Comparison of ENCODE assay signal across 14 cellular contexts in genomic region chr17:3907483-3908216, GRCh38. TPM values are rescaled to one million over a fixed set of nuclear protein-coding genes. Genes with fewer than 3 reads are reported as not detected.
DNase-seq lines count a peak whose midpoint lies in the region; ATAC-seq and TF ChIP-seq lines count a peak whose summit lies in the region.
"Had no signal": no experiment of that assay in that cellular context is flagged by ENCODE, and none has a peak within 500 bp of the region (broad histone marks: within the 10 kb centered on the region; RNA-seq: fewer than 3 reads in every experiment).

No MANE protein-coding gene starts in this region.

- H3K36me3 Mint-ChIP-seq in stimulated activated effector memory CD8-positive, alpha-beta T cell treated with anti-CD3 and anti-CD28 coated beads, Interleukin-12 subunit alpha, Interleukin-12 subunit beta, amount 100 ng/mL, for 72 hours = no peaks in the 10 kb centered on the region
- H3K36me3 Mint-ChIP-seq: natural killer cell treated with Interleukin-12 subunit alpha and Interleukin-12 subunit beta and Interleukin-15 and Interleukin-18, amount 100 ng/mL, for 72 hours had no signal

- H3K4me3 Mint-ChIP-seq in stimulated activated effector memory CD8-positive, alpha-beta T cell treated with anti-CD3 and anti-CD28 coated beads, Interleukin-12 subunit alpha, Interleukin-12 subunit beta, amount 100 ng/mL, for 72 hours = no peak overlapping the region
- H3K4me3 Mint-ChIP-seq: activated CD4-positive, alpha-beta T cell treated with anti-CD3 and anti-CD28 coated beads, Interleukin-2, amount 10 ng/mL, durations not matched to agents 24 days and 14 days; natural killer cell treated with Interleukin-12 subunit alpha and Interleukin-12 subunit beta and Interleukin-15 and Interleukin-18, amount 100 ng/mL, for 72 hours had no signal

- H2AFZ ChIP-seq in OCI-LY7 (ENCODE audit: low read length) = no peak overlapping the region

- H3K4me1 ChIP-seq in OCI-LY7 (ENCODE audit: insufficient read depth, low read length, poor library complexity, severe bottlenecking) = peaks cover 30% of the 10 kb centered on the region

- no peaks in the 10 kb centered on the region for H3K36me3 ChIP-seq in OCI-LY7 (ENCODE audit: insufficient read depth, low read length)
- H3K36me3 ChIP-seq: gastroesophageal sphincter had no signal

- no peak overlapping the region for H3K27ac ChIP-seq in OCI-LY7 (ENCODE audit: low read depth, low read length, poor library complexity, severe bottlenecking)
- H3K27ac ChIP-seq: gastroesophageal sphincter had no signal

- ATAC-seq in stimulated activated effector memory CD8-positive, alpha-beta T cell treated with anti-CD3 and anti-CD28 coated beads, Interleukin-12 subunit alpha, Interleukin-12 subunit beta, amount 100 ng/mL, for 72 hours = no peak
- ATAC-seq in GM21786 (IDR thresholded peaks at IDR 0.05; ENCODE audit: unreplicated experiment) = no peak
- ATAC-seq in GM18520 (IDR thresholded peaks at IDR 0.05; ENCODE audit: unreplicated experiment) = no peak
- ATAC-seq: gastroesophageal sphincter; natural killer cell treated with Interleukin-12 subunit alpha and Interleukin-12 subunit beta and Interleukin-15 and Interleukin-18, amount 100 ng/mL, for 72 hours had no signal

- peak overlapping the region; percentile 48 for H3K27ac Mint-ChIP-seq in stimulated activated effector memory CD8-positive, alpha-beta T cell treated with anti-CD3 and anti-CD28 coated beads, Interleukin-12 subunit alpha, Interleukin-12 subunit beta, amount 100 ng/mL, for 72 hours
- H3K27ac Mint-ChIP-seq: activated CD4-positive, alpha-beta T cell treated with anti-CD3 and anti-CD28 coated beads, Interleukin-2, amount 10 ng/mL, durations not matched to agents 24 days and 14 days; natural killer cell treated with Interleukin-12 subunit alpha and Interleukin-12 subunit beta and Interleukin-15 and Interleukin-18, amount 100 ng/mL, for 72 hours had no signal

- H3K4me1 Mint-ChIP-seq in stimulated activated effector memory CD8-positive, alpha-beta T cell treated with anti-CD3 and anti-CD28 coated beads, Interleukin-12 subunit alpha, Interleukin-12 subunit beta, amount 100 ng/mL, for 72 hours = peaks cover 24% of the 10 kb centered on the region

- H3K4me2 ChIP-seq in OCI-LY7 (ENCODE audit: low read length) = no peak overlapping the region

- H3K4me3 ChIP-seq in OCI-LY7 (ENCODE audit: low read depth, low read length, poor library complexity, severe bottlenecking) (no peak overlapping the region), fibroblast of pulmonary artery (replicated peaks; ENCODE audit: low read depth, low read length) (no peak overlapping the region)
- H3K4me3 ChIP-seq: gastroesophageal sphincter had no signal

- intact Hi-C loops in OCI-LY7 (cut with micrococcal nuclease; ENCODE audit: unreplicated experiment) = loop anchor here (1.0 to 2.0 kb wide), 2 partner anchors 44 to 171 kb away; no protein-coding TSS in a partner anchor

- H3K9me3 ChIP-seq in OCI-LY7 (ENCODE audit: low read length) = no peaks in the 10 kb centered on the region
- H3K9me3 ChIP-seq: gastroesophageal sphincter had no signal

- TF ChIP-seq CTCF in OCI-LY7 (conservative IDR thresholded peaks at IDR 0.05; ENCODE audit: low read length) (peak; percentile 59), fibroblast of pulmonary artery (IDR thresholded peaks at IDR 0.05; ENCODE audit: low read length, missing control alignments) (peak; percentile 12)

- H3K9me3 Mint-ChIP-seq in stimulated activated effector memory CD8-positive, alpha-beta T cell treated with anti-CD3 and anti-CD28 coated beads, Interleukin-12 subunit alpha, Interleukin-12 subunit beta, amount 100 ng/mL, for 72 hours = no peaks in the 10 kb centered on the region
- H3K9me3 Mint-ChIP-seq: activated CD4-positive, alpha-beta T cell treated with anti-CD3 and anti-CD28 coated beads, Interleukin-2, amount 10 ng/mL, durations not matched to agents 24 days and 14 days; natural killer cell treated with Interleukin-12 subunit alpha and Interleukin-12 subunit beta and Interleukin-15 and Interleukin-18, amount 100 ng/mL, for 72 hours had no signal

- CTCF ChIA-PET in OCI-LY7 (lab: Charles Lee; ENCODE audit: unreplicated experiment) = interaction anchor here (0.5 kb wide), 1 partner anchor 106 kb away, joined by 3 read pairs; no protein-coding TSS in a partner anchor

- no peaks in the 10 kb centered on the region for H3K79me2 ChIP-seq in OCI-LY7 (ENCODE audit: insufficient read depth, low read depth, low read length)

- H4K20me1 ChIP-seq in OCI-LY7 (ENCODE audit: insufficient read depth, low read length) = no peaks in the 10 kb centered on the region

- POLR2A ChIA-PET in OCI-LY7 (lab: Charles Lee) = interaction anchor here (0.6 kb wide), 2 partner anchors 66 to 1033 kb away, joined by 3 read pairs; no protein-coding TSS in a partner anchor

- no peaks in the 10 kb centered on the region for H3K9me2 ChIP-seq in OCI-LY7 (ENCODE audit: insufficient read depth, low read length)

- no TSS peak for BruUV-seq in OCI-LY7 (replicated peaks; lab: Mats Ljungman, UMichigan)

- DNase-seq in NCI-H82 (lab: John Stamatoyannopoulos, UW) = peak; percentile 54
- no peak for DNase-seq in NCI-H82 treated with DMSO at 0.1 percent for 48 hours (lab: John Stamatoyannopoulos, UW; ENCODE audit: unreplicated experiment)
- no peak for DNase-seq in OCI-LY7 (ENCODE audit: low spot score)
- no peak for DNase-seq in fibroblast of pulmonary artery (ENCODE audit: low read depth)
- DNase-seq in stimulated activated effector memory CD8-positive, alpha-beta T cell treated with anti-CD3 and anti-CD28 coated beads, Interleukin-12 subunit alpha, Interleukin-12 subunit beta, amount 100 ng/mL, for 72 hours (ENCODE audit: low spot score in 2 of 2) = no peak
- DNase-seq in DMS79 (lab: John Stamatoyannopoulos, UW) = no peak
- DNase-seq: activated CD4-positive, alpha-beta T cell treated with anti-CD3 and anti-CD28 coated beads, Interleukin-2, amount 10 ng/mL, durations not matched to agents 24 days and 14 days; amniotic stem cell; MV-4-11; RPMI8226 had no signal

RNA-seq across cellular contexts. Expression of gene P2RX1, which starts 8.6 kb away (rescaled TPM):
- 0.41 and 0.69 TPM in 2 replicates for total RNA-seq in OCI-LY7 (2014; rRNA removed; shearing (Covaris generic))
- total RNA-seq in OCI-LY7 (2022) = 3.3 and 4.5 TPM in 2 replicates

RNA-seq across cellular contexts. Expression of gene CAMKK1, which starts 14.8 kb away (rescaled TPM):
- 2.6 and 2.7 TPM in 2 replicates for total RNA-seq in OCI-LY7 (2014; rRNA removed; shearing (Covaris generic))
- 2.7 and 3.5 TPM in 2 replicates for total RNA-seq in OCI-LY7 (2022)

RNA-seq across cellular contexts. Expression of gene ATP2A3, which starts 56.6 kb away (rescaled TPM):
- 84.0 and 108 TPM in 2 replicates for total RNA-seq in OCI-LY7 (2014; rRNA removed; shearing (Covaris generic))
- total RNA-seq in OCI-LY7 (2022) = 322 and 353 TPM in 2 replicates
